Comparison of ENCODE assay signal across 10 cellular contexts in genomic region chr2:75481041-75481836, GRCh38.
DNase-seq lines count a peak whose midpoint lies in the region; TF ChIP-seq lines count a peak whose summit lies in the region.
"Had no signal": no experiment of that assay in that cellular context is flagged by ENCODE, and none has a peak within 500 bp of the region (broad histone marks: within the 10 kb centered on the region; RNA-seq: fewer than 3 reads in every experiment).

No MANE protein-coding gene starts in this region.

- TF ChIP-seq POLR2A in vagina (IDR thresholded peaks at IDR 0.05) (no peak), thyroid gland (IDR thresholded peaks at IDR 0.05) (no peak)

- H3K27ac Mint-ChIP-seq in type B pancreatic cell, result no peak overlapping the region
- H3K27ac Mint-ChIP-seq: activated naive CD8-positive, alpha-beta T cell treated with anti-CD3 and anti-CD28 coated beads, Interleukin-2, amount 10 ng/mL, durations not matched to agents 7 days and 5 days had no signal

- no peak overlapping the region for H3K27ac ChIP-seq in colonic mucosa
- no peak overlapping the region for H3K27ac ChIP-seq in vagina
- H3K27ac ChIP-seq in thyroid gland, result no peak overlapping the region
- H3K27ac ChIP-seq: SJSA1 had no signal

- H3K27me3 Mint-ChIP-seq in type B pancreatic cell, result peaks cover 16% of the 10 kb centered on the region

- H3K9ac ChIP-seq in colonic mucosa (ENCODE audit: low read depth in 2 of 2, low read length in 2 of 2), result no peak overlapping the region

- no peaks in the 10 kb centered on the region for H3K27me3 ChIP-seq in colonic mucosa
- H3K27me3 ChIP-seq in vagina, result no peaks in the 10 kb centered on the region
- H3K27me3 ChIP-seq in thyroid gland, result no peaks in the 10 kb centered on the region
- H3K27me3 ChIP-seq: SJSA1 had no signal

- DNase-seq in SKM-1 treated with dmso at 0.1 percent for 144 hours (lab: John Stamatoyannopoulos, UW; ENCODE audit: unreplicated experiment) (peak; percentile 2), SKM-1 (lab: John Stamatoyannopoulos, UW; ENCODE audit: unreplicated experiment) (no peak), NCI-H2196 (lab: John Stamatoyannopoulos, UW; ENCODE audit: unreplicated experiment) (peak; percentile 27), colonic mucosa (peak; percentile 20), type B pancreatic cell (ENCODE audit: extremely low spot score, unreplicated experiment) (no peak), vagina (ENCODE audit: extremely low spot score in 2 of 2) (no peak), thyroid gland (no peak)
- DNase-seq in stimulated activated CD4-positive, alpha-beta T cell treated with anti-CD3 and anti-CD28 coated beads, Interleukin-15, amount 100 ng/mL, for 24 hours, result no peak
- DNase-seq: activated naive CD8-positive, alpha-beta T cell treated with anti-CD3 and anti-CD28 coated beads, Interleukin-2, amount 10 ng/mL, durations not matched to agents 7 days and 5 days had no signal

- peaks cover 17% of the 10 kb centered on the region for H3K4me1 Mint-ChIP-seq in type B pancreatic cell (ENCODE audit: unreplicated experiment)
- H3K4me1 Mint-ChIP-seq: activated naive CD8-positive, alpha-beta T cell treated with anti-CD3 and anti-CD28 coated beads, Interleukin-2, amount 10 ng/mL, durations not matched to agents 7 days and 5 days had no signal

- no peaks in the 10 kb centered on the region for H3K36me3 Mint-ChIP-seq in type B pancreatic cell
- H3K36me3 Mint-ChIP-seq: activated naive CD8-positive, alpha-beta T cell treated with anti-CD3 and anti-CD28 coated beads, Interleukin-2, amount 10 ng/mL, durations not matched to agents 7 days and 5 days had no signal

- 44 to 58% methylated on average over 6 of the region's 6 CpGs for WGBS in thyroid gland, 2 donors

- H3K36me3 ChIP-seq in colonic mucosa (no peaks in the 10 kb centered on the region), vagina (no peaks in the 10 kb centered on the region), thyroid gland (no peaks in the 10 kb centered on the region)
- H3K36me3 ChIP-seq: SJSA1 had no signal

- H3K4me1 ChIP-seq in colonic mucosa (no peaks in the 10 kb centered on the region), vagina (no peaks in the 10 kb centered on the region), thyroid gland (no peaks in the 10 kb centered on the region)

- TF ChIP-seq CTCF in colonic mucosa (IDR thresholded peaks at IDR 0.05), result no peak
- TF ChIP-seq CTCF in type B pancreatic cell (conservative IDR thresholded peaks at IDR 0.05), result peak; percentile 57
- no peak for TF ChIP-seq CTCF in vagina (IDR thresholded peaks at IDR 0.05)
- TF ChIP-seq CTCF in thyroid gland (IDR thresholded peaks at IDR 0.05), result no peak

- intact Hi-C loops in colonic mucosa (cut with DNase I), result no loop called here
- intact Hi-C loops in vagina (cut with DNase I), result no loop called here
- intact Hi-C loops in thyroid gland (cut with DNase I), result no loop called here

- H3K9me3 Mint-ChIP-seq in type B pancreatic cell, result peaks cover 5% of the 10 kb centered on the region
- H3K9me3 Mint-ChIP-seq: activated naive CD8-positive, alpha-beta T cell treated with anti-CD3 and anti-CD28 coated beads, Interleukin-2, amount 10 ng/mL, durations not matched to agents 7 days and 5 days had no signal

- H3K4me3 Mint-ChIP-seq in type B pancreatic cell, result no peak overlapping the region
- H3K4me3 Mint-ChIP-seq: activated naive CD8-positive, alpha-beta T cell treated with anti-CD3 and anti-CD28 coated beads, Interleukin-2, amount 10 ng/mL, durations not matched to agents 7 days and 5 days had no signal

- H3K9me3 ChIP-seq in colonic mucosa, result no peaks in the 10 kb centered on the region
- H3K9me3 ChIP-seq in vagina, result no peaks in the 10 kb centered on the region
- H3K9me3 ChIP-seq in thyroid gland, result no peaks in the 10 kb centered on the region
- H3K9me3 ChIP-seq: SJSA1 had no signal

- H3K4me3 ChIP-seq in colonic mucosa (no peak overlapping the region), vagina (no peak overlapping the region), thyroid gland (replicated peaks in 1 of 3) (no peak overlapping the region)
- H3K4me3 ChIP-seq: SJSA1 had no signal

Comparison
In these comparisons a context has a peak if more than half of its experiments do, and no peak if none do; other contexts are left out.
1. DNase-seq: peak in SKM-1 treated with dmso at 0.1 percent for 144 hours (single experiment), NCI-H2196 (single experiment) and colonic mucosa (single experiment); none in SKM-1 (single experiment), type B pancreatic cell (single experiment), stimulated activated CD4-positive, alpha-beta T cell treated with anti-CD3 and anti-CD28 coated beads, Interleukin-15, amount 100 ng/mL, for 24 hours (single experiment), vagina (0 of 2) and thyroid gland (0 of 2).